In the genomic region with DNA sequence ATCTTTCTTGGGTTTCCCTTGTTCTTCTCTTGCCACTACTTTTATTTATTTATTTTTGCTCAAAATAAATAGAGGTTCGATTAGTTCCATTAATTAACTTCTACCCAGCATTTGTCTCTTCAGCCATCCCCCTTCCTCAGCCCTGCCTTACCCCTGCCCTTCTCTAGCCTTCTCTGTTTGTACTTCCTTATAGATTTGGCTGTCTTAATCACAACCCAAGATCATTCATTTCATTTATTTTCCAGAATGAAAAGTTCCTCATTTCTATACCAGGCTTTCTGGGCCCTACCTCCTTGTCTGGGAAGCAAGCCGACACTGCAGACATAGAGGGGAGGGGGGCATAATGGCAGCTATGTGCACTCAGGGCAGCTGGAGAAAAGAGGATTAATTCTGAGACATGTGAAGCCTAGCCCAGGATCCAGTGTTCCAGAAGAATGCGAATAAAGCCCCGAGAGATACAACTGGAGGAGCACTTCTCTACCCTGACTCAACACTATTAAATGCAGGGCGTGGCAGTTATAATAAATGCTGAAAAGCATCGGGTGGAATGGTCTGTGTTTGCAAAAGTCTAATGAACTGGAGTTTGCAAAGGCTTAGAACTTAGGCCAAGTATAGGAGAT, we compare ENCODE assay signal across 8 cellular contexts. TPM values are rescaled to one million over a fixed set of nuclear protein-coding genes. Genes with fewer than 3 reads are reported as not detected.
DNase-seq lines count a peak whose midpoint lies in the region; ATAC-seq and TF ChIP-seq lines count a peak whose summit lies in the region.

No MANE protein-coding gene starts in this region.

- no peaks in the 10 kb centered on the region for H3K36me3 ChIP-seq in thyroid gland

- DNase-seq in activated T-cell treated with anti-CD3 and anti-CD28 coated beads, Interleukin-2, amount 50 U/mL, for 24 hours: no peak
- no peak for DNase-seq in activated T-cell treated with anti-CD3 and anti-CD28 coated beads, Interleukin-2, amount 50 U/mL, for 1 hour
- no peak for DNase-seq in activated naive CD8-positive, alpha-beta T cell treated with anti-CD3 and anti-CD28 coated beads, Interleukin-2, amount 10 ng/mL, durations not matched to agents 7 days and 5 days
- DNase-seq in kidney tubule cell (ENCODE audit: low spot score) (peak; percentile 43), thyroid gland (peak; percentile 27 to 32), Kasumi-1 (lab: John Stamatoyannopoulos, UW) (no peak), posterior vena cava (ENCODE audit: low spot score) (no peak), middle frontal gyrus (ENCODE audit: extremely low spot score, low spot score) (no peak)

- no peaks in the 10 kb centered on the region for H3K9me3 ChIP-seq in thyroid gland

- no peaks in the 10 kb centered on the region for H3K27me3 Mint-ChIP-seq in activated T-cell treated with anti-CD3 and anti-CD28 coated beads, Interleukin-2, amount 50 U/mL, for 24 hours
- no peaks in the 10 kb centered on the region for H3K27me3 Mint-ChIP-seq in activated naive CD8-positive, alpha-beta T cell treated with anti-CD3 and anti-CD28 coated beads, Interleukin-2, amount 10 ng/mL, durations not matched to agents 7 days and 5 days

- H3K4me1 ChIP-seq in thyroid gland: peaks cover 43 to 57% of the 10 kb centered on the region in 2 donors

- 28 to 31% methylated on average over 6 of the region's 6 CpGs for WGBS in thyroid gland, 2 donors

- POLR2A ChIA-PET in activated naive CD8-positive, alpha-beta T cell treated with anti-CD3 and anti-CD28 coated beads, Interleukin-2, amount 10 ng/mL, durations not matched to agents 7 days and 5 days (lab: Charles Lee): interaction anchor here (0.7 to 2.2 kb wide), 7 partner anchors 8 to 62 kb away, joined by 3 to 13 read pairs (median 6); a partner anchor contains a TSS

- H3K4me1 Mint-ChIP-seq in activated T-cell treated with anti-CD3 and anti-CD28 coated beads, Interleukin-2, amount 50 U/mL, for 24 hours (ENCODE audit: low read depth): peaks cover 97% of the 10 kb centered on the region
- peaks cover 88% of the 10 kb centered on the region for H3K4me1 Mint-ChIP-seq in activated naive CD8-positive, alpha-beta T cell treated with anti-CD3 and anti-CD28 coated beads, Interleukin-2, amount 10 ng/mL, durations not matched to agents 7 days and 5 days

- peak overlapping the region; percentile 97 for H3K27ac Mint-ChIP-seq in activated T-cell treated with anti-CD3 and anti-CD28 coated beads, Interleukin-2, amount 50 U/mL, for 24 hours
- peak overlapping the region; percentile 97 for H3K27ac Mint-ChIP-seq in activated naive CD8-positive, alpha-beta T cell treated with anti-CD3 and anti-CD28 coated beads, Interleukin-2, amount 10 ng/mL, durations not matched to agents 7 days and 5 days

- H3K36me3 Mint-ChIP-seq in activated T-cell treated with anti-CD3 and anti-CD28 coated beads, Interleukin-2, amount 50 U/mL, for 24 hours (ENCODE audit: low read depth): peaks cover 6% of the 10 kb centered on the region
- peaks cover 5% of the 10 kb centered on the region for H3K36me3 Mint-ChIP-seq in activated naive CD8-positive, alpha-beta T cell treated with anti-CD3 and anti-CD28 coated beads, Interleukin-2, amount 10 ng/mL, durations not matched to agents 7 days and 5 days

- H3K9me3 Mint-ChIP-seq in activated T-cell treated with anti-CD3 and anti-CD28 coated beads, Interleukin-2, amount 50 U/mL, for 24 hours: no peaks in the 10 kb centered on the region
- no peaks in the 10 kb centered on the region for H3K9me3 Mint-ChIP-seq in activated naive CD8-positive, alpha-beta T cell treated with anti-CD3 and anti-CD28 coated beads, Interleukin-2, amount 10 ng/mL, durations not matched to agents 7 days and 5 days

- intact Hi-C loops in thyroid gland (cut with DNase I): no loop called here
- intact Hi-C loops in posterior vena cava (cut with DNase I): loop anchor here (5.0 kb wide), 2 partner anchors 33 to 48 kb away; no protein-coding TSS in a partner anchor

- H3K27me3 ChIP-seq in thyroid gland: no peaks in the 10 kb centered on the region

- peak overlapping the region; percentile 87 to 92 (median 87) for H3K27ac ChIP-seq in thyroid gland

- TF ChIP-seq CTCF in thyroid gland (IDR thresholded peaks at IDR 0.05): no peak

- TF ChIP-seq POLR2A in thyroid gland (IDR thresholded peaks at IDR 0.05): peak in 1 of 2 donors; percentile 31

- ATAC-seq in activated naive CD8-positive, alpha-beta T cell treated with anti-CD3 and anti-CD28 coated beads, Interleukin-2, amount 10 ng/mL, durations not matched to agents 7 days and 5 days (ENCODE audit: low read depth): no peak

- H3K4me3 Mint-ChIP-seq in activated T-cell treated with anti-CD3 and anti-CD28 coated beads, Interleukin-2, amount 50 U/mL, for 24 hours: peak overlapping the region; percentile 71
- H3K4me3 Mint-ChIP-seq in activated naive CD8-positive, alpha-beta T cell treated with anti-CD3 and anti-CD28 coated beads, Interleukin-2, amount 10 ng/mL, durations not matched to agents 7 days and 5 days: peak overlapping the region; percentile 83

- H3K4me3 ChIP-seq in thyroid gland (replicated peaks in 1 of 3): no peak overlapping the region

RNA-seq across cellular contexts. Expression of a gene that starts 6.4 kb away (rescaled TPM):
- 100 to 1,000 TPM; 236 to 237 TPM for total RNA-seq in activated naive CD8-positive, alpha-beta T cell treated with anti-CD3 and anti-CD28 coated beads, Interleukin-2, amount 10 ng/mL, durations not matched to agents 7 days and 5 days
- total RNA-seq in thyroid gland (100 to 1,000 TPM; 188 to 340 (median 256) TPM), posterior vena cava (10 to 100 TPM; 54.9 to 55.0 TPM)

RNA-seq across cellular contexts. Expression of a gene that starts 53.7 kb away (rescaled TPM):
- 10 to 100 TPM; 33.0 to 33.8 TPM for total RNA-seq in activated naive CD8-positive, alpha-beta T cell treated with anti-CD3 and anti-CD28 coated beads, Interleukin-2, amount 10 ng/mL, durations not matched to agents 7 days and 5 days
- total RNA-seq in thyroid gland (10 to 100 TPM; 27.3 to 48.4 (median 34.1) TPM), posterior vena cava (10 to 100 TPM; 36.3 to 38.6 TPM)

RNA-seq across cellular contexts. Expression of a gene that starts 54.1 kb away (rescaled TPM):
- total RNA-seq in activated naive CD8-positive, alpha-beta T cell treated with anti-CD3 and anti-CD28 coated beads, Interleukin-2, amount 10 ng/mL, durations not matched to agents 7 days and 5 days: 10 to 100 TPM; 49.8 to 56.2 TPM
- total RNA-seq in thyroid gland (10 to 100 TPM; 62.2 to 96.2 (median 71.1) TPM), posterior vena cava (10 to 100 TPM; 70.1 to 80.0 TPM)

Comparison
In these comparisons a context has a peak if more than half of its experiments do, and no peak if none do; other contexts are left out.
1. DNase-seq: peak in kidney tubule cell (single experiment) and thyroid gland (2 of 2); none in activated T-cell treated with anti-CD3 and anti-CD28 coated beads, Interleukin-2, amount 50 U/mL, for 24 hours (single experiment), activated T-cell treated with anti-CD3 and anti-CD28 coated beads, Interleukin-2, amount 50 U/mL, for 1 hour (single experiment), activated naive CD8-positive, alpha-beta T cell treated with anti-CD3 and anti-CD28 coated beads, Interleukin-2, amount 10 ng/mL, durations not matched to agents 7 days and 5 days (single experiment), Kasumi-1 (0 of 2), posterior vena cava (single experiment) and middle frontal gyrus (single experiment).